ENCODE assay signal across 8 cellular contexts in the genomic region with DNA sequence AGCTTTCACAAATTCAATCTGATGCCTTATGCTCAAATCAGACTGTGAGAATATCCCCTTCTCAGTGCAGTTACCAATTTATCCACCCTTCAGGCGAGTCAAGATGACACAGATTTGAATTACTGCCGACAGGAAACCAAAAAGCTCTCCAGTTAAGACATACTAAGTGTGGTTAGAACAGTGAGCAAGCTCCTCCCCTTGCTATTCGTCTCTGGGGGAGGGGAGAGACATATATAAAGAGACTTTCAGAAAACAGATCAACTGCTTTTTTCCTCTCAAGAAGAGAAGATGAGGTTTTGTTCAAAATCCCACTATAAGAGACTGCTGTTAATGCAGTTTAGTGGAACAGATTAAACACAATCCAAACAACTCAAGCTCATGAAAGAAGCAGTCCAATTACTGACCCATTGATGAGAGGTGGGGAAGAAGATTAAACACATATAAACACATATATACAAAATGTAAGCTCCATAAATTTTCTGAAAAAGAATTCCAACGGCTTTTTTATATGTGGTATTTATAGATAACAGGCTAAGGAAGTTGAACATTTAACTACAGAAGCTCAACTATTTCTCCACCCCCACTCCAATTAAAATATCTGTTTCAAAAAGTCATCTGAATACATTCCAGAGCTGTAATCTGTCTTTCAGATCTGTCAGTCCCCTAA.
A peak's percentile ranks its signal among the peaks of the same experiment; 100 is the strongest.
DNase-seq lines count a peak whose midpoint lies in the region; ATAC-seq and TF ChIP-seq lines count a peak whose summit lies in the region.

No MANE protein-coding gene starts in this region.

- no peaks in the 10 kb centered on the region for H3K36me3 Mint-ChIP-seq in CD8-positive, alpha-beta T cell

- peak overlapping the region; percentile 48 for H3K4me3 ChIP-seq in CD8-positive, alpha-beta T cell (ENCODE audit: low read depth, low read length)

- H3K9me3 ChIP-seq in CD8-positive, alpha-beta T cell (ENCODE audit: low read length): no peaks in the 10 kb centered on the region

- CTCF ChIA-PET in CD8-positive, alpha-beta T cell (lab: Charles Lee): interaction anchor here (1.1 to 6.6 kb wide), 7 partner anchors 10 to 111 kb away, joined by 3 to 53 read pairs (median 8); no protein-coding TSS in a partner anchor

- peak overlapping the region; percentile 82 for H3K4me3 Mint-ChIP-seq in CD8-positive, alpha-beta T cell

- H3K4me1 ChIP-seq in CD8-positive, alpha-beta T cell (ENCODE audit: insufficient read depth, low read length): peaks cover 41% of the 10 kb centered on the region

- ATAC-seq in CD8-positive, alpha-beta T cell: peak; percentile 98
- ATAC-seq in GM21723 (IDR thresholded peaks at IDR 0.05; ENCODE audit: unreplicated experiment): peak; percentile 64
- ATAC-seq in sciatic nerve: peak; percentile 77
- no peak for ATAC-seq in HG03520 (IDR thresholded peaks at IDR 0.05; ENCODE audit: unreplicated experiment)

- H3K27me3 ChIP-seq in CD8-positive, alpha-beta T cell (ENCODE audit: insufficient read depth, low read length): no peaks in the 10 kb centered on the region

- H3K27ac ChIP-seq in CD8-positive, alpha-beta T cell (ENCODE audit: low read depth, low read length): peak overlapping the region; percentile 19

- H3K9me3 Mint-ChIP-seq in CD8-positive, alpha-beta T cell: no peaks in the 10 kb centered on the region

- no peak for TF ChIP-seq CTCF in CD8-positive, alpha-beta T cell (IDR thresholded peaks at IDR 0.05)

- H3K36me3 ChIP-seq in CD8-positive, alpha-beta T cell (ENCODE audit: insufficient read depth, low read length): no peaks in the 10 kb centered on the region

- peaks cover 63% of the 10 kb centered on the region for H3K4me1 Mint-ChIP-seq in CD8-positive, alpha-beta T cell (ENCODE audit: low read depth)

- intact Hi-C loops in CD8-positive, alpha-beta T cell (cut with DNase I, micrococcal nuclease): loop anchor here in 1 of 2 experiments (2.0 kb wide), 2 partner anchors 15 to 103 kb away; partner anchors contain the start of gene MRTFA
- intact Hi-C loops in sciatic nerve (cut with DNase I): no loop called here

- DNase-seq in CD8-positive, alpha-beta T cell: peak; percentile 6 to 66 (median 56)
- DNase-seq in NAMALWA (ENCODE audit: low spot score) (peak; percentile 80), activated T-cell treated with anti-CD3 and anti-CD28 coated beads for 48 hours (ENCODE audit: low read depth) (peak; percentile 25), fibroblast of the conjunctiva (ENCODE audit: low read depth) (peak; percentile 35), sciatic nerve (ENCODE audit: low spot score) (no peak), DMS153 (lab: John Stamatoyannopoulos, UW) (no peak)

- no peaks in the 10 kb centered on the region for H3K27me3 Mint-ChIP-seq in CD8-positive, alpha-beta T cell (ENCODE audit: low read depth)

- H3K27ac Mint-ChIP-seq in CD8-positive, alpha-beta T cell: peak overlapping the region; percentile 87

- POLR2A ChIA-PET in CD8-positive, alpha-beta T cell (lab: Charles Lee): interaction anchor here (0.6 to 2.4 kb wide), 8 partner anchors 9 to 103 kb away, joined by 3 to 7 read pairs (median 3); partner anchors contain the start of gene MRTFA

Comparison
In these comparisons a context has a peak if more than half of its experiments do, and no peak if none do; other contexts are left out.
1. DNase-seq: peak in CD8-positive, alpha-beta T cell (7 of 7), NAMALWA (single experiment), activated T-cell treated with anti-CD3 and anti-CD28 coated beads for 48 hours (single experiment) and fibroblast of the conjunctiva (single experiment); none in sciatic nerve (single experiment) and DMS153 (single experiment).